2 cellular contexts compared by ENCODE assay signal in the genomic region with DNA sequence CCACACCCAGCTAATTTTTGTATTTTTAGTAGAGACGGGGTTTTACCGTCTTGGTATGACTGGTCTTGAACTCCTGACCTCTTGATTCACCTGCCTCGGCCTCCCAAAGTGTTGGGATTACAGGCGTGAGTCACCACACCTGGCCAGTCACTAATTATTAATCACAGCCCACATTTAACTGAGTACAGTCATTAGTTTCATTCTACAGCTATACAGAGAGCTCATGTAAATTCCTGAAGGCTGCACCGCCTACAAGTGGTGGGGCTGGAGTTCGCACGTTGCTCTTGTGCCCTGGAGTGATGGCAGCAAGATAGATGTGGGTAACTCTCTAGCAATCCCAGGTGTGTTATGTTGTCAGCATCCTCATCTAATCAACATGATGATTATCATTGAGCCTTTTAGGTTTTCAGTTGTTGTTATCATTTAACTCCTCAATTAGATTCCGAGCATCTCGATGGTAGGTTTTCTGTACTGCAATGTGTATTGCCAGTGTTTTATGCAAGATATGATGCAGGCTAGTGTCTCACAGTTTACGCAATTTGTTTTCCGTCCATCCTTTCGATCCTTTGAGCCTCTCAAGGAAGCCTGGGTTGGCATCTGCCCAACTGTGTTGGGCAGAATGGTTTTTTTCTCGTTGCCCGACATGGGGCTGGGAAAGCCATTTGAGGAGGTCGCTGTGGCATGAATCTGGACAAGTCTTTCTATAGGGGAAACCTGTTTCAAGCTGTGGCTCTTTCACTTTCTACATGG.
TF ChIP-seq lines count a peak whose summit lies in the region.

No MANE protein-coding gene starts in this region.

TF ChIP-seq in GM23338, 12 proteins besides CTCF, POLR2A, EP300 and RAD21 (continues in another document):
- TF ChIP-seq, protein P1, sequence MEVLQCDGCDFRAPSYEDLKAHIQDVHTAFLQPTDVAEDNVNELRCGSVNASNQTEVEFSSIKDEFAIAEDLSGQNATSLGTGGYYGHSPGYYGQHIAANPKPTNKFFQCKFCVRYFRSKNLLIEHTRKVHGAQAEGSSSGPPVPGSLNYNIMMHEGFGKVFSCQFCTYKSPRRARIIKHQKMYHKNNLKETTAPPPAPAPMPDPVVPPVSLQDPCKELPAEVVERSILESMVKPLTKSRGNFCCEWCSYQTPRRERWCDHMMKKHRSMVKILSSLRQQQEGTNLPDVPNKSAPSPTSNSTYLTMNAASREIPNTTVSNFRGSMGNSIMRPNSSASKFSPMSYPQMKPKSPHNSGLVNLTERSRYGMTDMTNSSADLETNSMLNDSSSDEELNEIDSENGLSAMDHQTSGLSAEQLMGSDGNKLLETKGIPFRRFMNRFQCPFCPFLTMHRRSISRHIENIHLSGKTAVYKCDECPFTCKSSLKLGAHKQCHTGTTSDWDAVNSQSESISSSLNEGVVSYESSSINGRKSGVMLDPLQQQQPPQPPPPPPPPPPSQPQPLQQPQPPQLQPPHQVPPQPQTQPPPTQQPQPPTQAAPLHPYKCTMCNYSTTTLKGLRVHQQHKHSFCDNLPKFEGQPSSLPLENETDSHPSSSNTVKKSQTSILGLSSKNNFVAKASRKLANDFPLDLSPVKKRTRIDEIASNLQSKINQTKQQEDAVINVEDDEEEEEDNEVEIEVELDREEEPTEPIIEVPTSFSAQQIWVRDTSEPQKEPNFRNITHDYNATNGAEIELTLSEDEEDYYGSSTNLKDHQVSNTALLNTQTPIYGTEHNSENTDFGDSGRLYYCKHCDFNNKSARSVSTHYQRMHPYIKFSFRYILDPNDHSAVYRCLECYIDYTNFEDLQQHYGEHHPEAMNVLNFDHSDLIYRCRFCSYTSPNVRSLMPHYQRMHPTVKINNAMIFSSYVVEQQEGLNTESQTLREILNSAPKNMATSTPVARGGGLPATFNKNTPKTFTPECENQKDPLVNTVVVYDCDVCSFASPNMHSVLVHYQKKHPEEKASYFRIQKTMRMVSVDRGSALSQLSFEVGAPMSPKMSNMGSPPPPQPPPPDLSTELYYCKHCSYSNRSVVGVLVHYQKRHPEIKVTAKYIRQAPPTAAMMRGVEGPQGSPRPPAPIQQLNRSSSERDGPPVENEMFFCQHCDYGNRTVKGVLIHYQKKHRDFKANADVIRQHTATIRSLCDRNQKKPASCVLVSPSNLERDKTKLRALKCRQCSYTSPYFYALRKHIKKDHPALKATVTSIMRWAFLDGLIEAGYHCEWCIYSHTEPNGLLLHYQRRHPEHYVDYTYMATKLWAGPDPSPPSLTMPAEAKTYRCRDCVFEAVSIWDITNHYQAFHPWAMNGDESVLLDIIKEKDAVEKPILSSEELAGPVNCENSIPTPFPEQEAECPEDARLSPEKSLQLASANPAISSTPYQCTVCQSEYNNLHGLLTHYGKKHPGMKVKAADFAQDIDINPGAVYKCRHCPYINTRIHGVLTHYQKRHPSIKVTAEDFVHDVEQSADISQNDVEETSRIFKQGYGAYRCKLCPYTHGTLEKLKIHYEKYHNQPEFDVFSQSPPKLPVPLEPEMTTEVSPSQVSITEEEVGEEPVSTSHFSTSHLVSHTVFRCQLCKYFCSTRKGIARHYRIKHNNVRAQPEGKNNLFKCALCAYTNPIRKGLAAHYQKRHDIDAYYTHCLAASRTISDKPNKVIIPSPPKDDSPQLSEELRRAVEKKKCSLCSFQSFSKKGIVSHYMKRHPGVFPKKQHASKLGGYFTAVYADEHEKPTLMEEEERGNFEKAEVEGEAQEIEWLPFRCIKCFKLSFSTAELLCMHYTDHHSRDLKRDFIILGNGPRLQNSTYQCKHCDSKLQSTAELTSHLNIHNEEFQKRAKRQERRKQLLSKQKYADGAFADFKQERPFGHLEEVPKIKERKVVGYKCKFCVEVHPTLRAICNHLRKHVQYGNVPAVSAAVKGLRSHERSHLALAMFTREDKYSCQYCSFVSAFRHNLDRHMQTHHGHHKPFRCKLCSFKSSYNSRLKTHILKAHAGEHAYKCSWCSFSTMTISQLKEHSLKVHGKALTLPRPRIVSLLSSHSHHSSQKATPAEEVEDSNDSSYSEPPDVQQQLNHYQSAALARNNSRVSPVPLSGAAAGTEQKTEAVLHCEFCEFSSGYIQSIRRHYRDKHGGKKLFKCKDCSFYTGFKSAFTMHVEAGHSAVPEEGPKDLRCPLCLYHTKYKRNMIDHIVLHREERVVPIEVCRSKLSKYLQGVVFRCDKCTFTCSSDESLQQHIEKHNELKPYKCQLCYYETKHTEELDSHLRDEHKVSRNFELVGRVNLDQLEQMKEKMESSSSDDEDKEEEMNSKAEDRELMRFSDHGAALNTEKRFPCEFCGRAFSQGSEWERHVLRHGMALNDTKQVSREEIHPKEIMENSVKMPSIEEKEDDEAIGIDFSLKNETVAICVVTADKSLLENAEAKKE (CRISPR knock-in tag; IDR thresholded peaks at IDR 0.05): no peak
- TF ChIP-seq STAT1 (IDR thresholded peaks at IDR 0.05; ENCODE audit: unreplicated experiment) (no peak), JUNB (IDR thresholded peaks at IDR 0.05; ENCODE audit: unreplicated experiment) (no peak), EZH2 (IDR thresholded peaks at IDR 0.05; ENCODE audit: low read depth, unreplicated experiment) (no peak), NANOG (IDR thresholded peaks at IDR 0.05; ENCODE audit: borderline replicate concordance) (no peak), REST (IDR thresholded peaks at IDR 0.05; ENCODE audit: unreplicated experiment) (no peak), POLR2AphosphoS5 (IDR thresholded peaks at IDR 0.05; ENCODE audit: low read depth) (no peak)
- TF ChIP-seq, protein P2, sequence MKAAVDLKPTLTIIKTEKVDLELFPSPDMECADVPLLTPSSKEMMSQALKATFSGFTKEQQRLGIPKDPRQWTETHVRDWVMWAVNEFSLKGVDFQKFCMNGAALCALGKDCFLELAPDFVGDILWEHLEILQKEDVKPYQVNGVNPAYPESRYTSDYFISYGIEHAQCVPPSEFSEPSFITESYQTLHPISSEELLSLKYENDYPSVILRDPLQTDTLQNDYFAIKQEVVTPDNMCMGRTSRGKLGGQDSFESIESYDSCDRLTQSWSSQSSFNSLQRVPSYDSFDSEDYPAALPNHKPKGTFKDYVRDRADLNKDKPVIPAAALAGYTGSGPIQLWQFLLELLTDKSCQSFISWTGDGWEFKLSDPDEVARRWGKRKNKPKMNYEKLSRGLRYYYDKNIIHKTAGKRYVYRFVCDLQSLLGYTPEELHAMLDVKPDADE (IDR thresholded peaks at IDR 0.05): no peak

TF ChIP-seq in H1, 55 proteins besides CTCF, POLR2A, EP300 and RAD21:
- TF ChIP-seq EZH2 (IDR thresholded peaks at IDR 0.05; ENCODE audit: low read depth, low read length, severe bottlenecking): no peak
- no peak for TF ChIP-seq ZNF274 (IDR thresholded peaks at IDR 0.05; ENCODE audit: borderline replicate concordance, extremely low read depth, low read length)
- TF ChIP-seq POU5F1 (IDR thresholded peaks at IDR 0.05; ENCODE audit: low read depth, low read length): no peak
- TF ChIP-seq CEBPB (IDR thresholded peaks at IDR 0.05; ENCODE audit: low read depth, low read length): no peak
